ENCODE assay signal across 1 cellular context in the genomic region with DNA sequence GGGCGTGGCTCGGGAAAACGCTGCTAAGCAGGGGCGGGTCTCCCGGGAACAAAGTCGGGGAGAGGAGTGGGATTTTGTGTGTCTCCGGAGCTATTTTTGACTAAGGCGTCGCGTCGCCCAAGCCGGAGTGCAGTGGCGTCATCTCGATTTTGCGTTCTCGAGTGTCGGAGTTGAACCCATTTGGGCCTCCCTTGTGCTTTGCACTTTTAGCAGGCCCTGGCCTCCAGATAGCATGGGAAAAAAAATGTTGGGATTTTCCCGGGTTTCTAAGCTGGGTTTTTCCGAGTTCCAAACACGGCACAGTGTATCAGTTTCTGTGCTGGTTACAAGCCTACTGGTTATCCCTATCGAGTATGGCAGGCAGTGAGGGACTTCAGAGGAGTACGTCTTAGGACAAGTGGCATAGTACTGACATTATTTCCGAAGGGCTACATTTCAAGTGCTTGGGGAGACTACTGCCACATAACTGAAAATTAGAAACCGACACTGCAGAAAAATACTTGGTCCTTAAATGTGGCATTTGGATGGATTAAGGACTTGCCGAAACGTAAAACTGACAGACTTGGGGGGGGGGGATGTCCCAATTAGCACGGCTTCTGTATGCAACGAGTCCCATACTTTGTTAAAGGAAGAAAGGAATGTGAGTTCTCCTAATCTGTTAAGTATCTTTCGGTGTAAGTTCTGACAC.
TF ChIP-seq lines count a peak whose summit lies in the region.

No MANE protein-coding gene starts in this region.

TF ChIP-seq in HepG2, 621 proteins besides CTCF, POLR2A, EP300 and RAD21 (continued from another document and continues in another):
- TF ChIP-seq ZEB1 (IDR thresholded peaks at IDR 0.05; ENCODE audit: insufficient replicate concordance, low read depth) (peak; percentile 41), TFAP4 (IDR thresholded peaks at IDR 0.05; ENCODE audit: borderline replicate concordance, low read depth) (no peak), FOXJ3 (CRISPR knock-in tag; IDR thresholded peaks at IDR 0.05; ENCODE audit: borderline replicate concordance) (no peak), HMG20B (CRISPR knock-in tag; conservative IDR thresholded peaks at IDR 0.05) (no peak), FOSL2 (CRISPR knock-in tag; IDR thresholded peaks at IDR 0.05) (no peak), TFDP2 (CRISPR knock-in tag; IDR thresholded peaks at IDR 0.05) (no peak), ZNF556 (CRISPR knock-in tag; IDR thresholded peaks at IDR 0.05; ENCODE audit: borderline replicate concordance) (no peak), TBX2 (CRISPR knock-in tag; IDR thresholded peaks at IDR 0.05; ENCODE audit: borderline replicate concordance) (no peak), SP4 (CRISPR knock-in tag; IDR thresholded peaks at IDR 0.05) (no peak), ZNF770 (CRISPR knock-in tag; IDR thresholded peaks at IDR 0.05) (peak; percentile 65), HDAC6 (IDR thresholded peaks at IDR 0.05; ENCODE audit: low read depth, low read length) (no peak; the same call in 1 of the 2 replicates), HMGXB4 (CRISPR knock-in tag; IDR thresholded peaks at IDR 0.05; ENCODE audit: borderline replicate concordance in 1 of 2, low read depth in 1 of 2) (0 out of 4 replicates have a peak, but pooled peaks of 1 of the 2 experiments have one; percentile 17), RXRA (CRISPR knock-in tag; IDR thresholded peaks at IDR 0.05) (no peak), ZBTB20 (CRISPR knock-in tag; IDR thresholded peaks at IDR 0.05; ENCODE audit: borderline replicate concordance, low read depth) (no peak), ZNF776 (CRISPR knock-in tag; IDR thresholded peaks at IDR 0.05) (no peak), EED (CRISPR knock-in tag; IDR thresholded peaks at IDR 0.05) (no peak), ZNF253 (CRISPR knock-in tag; IDR thresholded peaks at IDR 0.05; ENCODE audit: borderline replicate concordance) (no peak), DRAP1 (CRISPR knock-in tag; IDR thresholded peaks at IDR 0.05) (no peak), FOXP4 (CRISPR knock-in tag; IDR thresholded peaks at IDR 0.05) (peak; percentile 24; the same call in 1 of the 2 replicates), CBX2 (IDR thresholded peaks at IDR 0.05; ENCODE audit: low read depth, low read length) (no peak), CBX2 (CRISPR knock-in tag; IDR thresholded peaks at IDR 0.05; ENCODE audit: low read depth) (no peak), ZNF530 (CRISPR knock-in tag; IDR thresholded peaks at IDR 0.05; ENCODE audit: low read depth) (no peak), ZNF841 (CRISPR knock-in tag; IDR thresholded peaks at IDR 0.05; ENCODE audit: borderline replicate concordance) (no peak; the same call in 1 of the 2 replicates), BCL3 (CRISPR knock-in tag; IDR thresholded peaks at IDR 0.05) (no peak), MYC (CRISPR knock-in tag; IDR thresholded peaks at IDR 0.05; ENCODE audit: borderline replicate concordance) (no peak), RAD51 (IDR thresholded peaks at IDR 0.05; ENCODE audit: borderline replicate concordance) (no peak), RELA (CRISPR knock-in tag; IDR thresholded peaks at IDR 0.05) (no peak), ZNF576 (CRISPR knock-in tag; IDR thresholded peaks at IDR 0.05) (no peak), ZNF451 (CRISPR knock-in tag; IDR thresholded peaks at IDR 0.05) (no peak), ZNF781 (CRISPR knock-in tag; IDR thresholded peaks at IDR 0.05; ENCODE audit: borderline replicate concordance, not compliant biosample characterization) (peak; percentile 47), ZNF790 (CRISPR knock-in tag; IDR thresholded peaks at IDR 0.05; ENCODE audit: borderline replicate concordance) (0 out of 2 replicates have a peak, but pooled peaks have one; percentile 9), ZFP82 (CRISPR knock-in tag; IDR thresholded peaks at IDR 0.05; ENCODE audit: borderline replicate concordance) (no peak)
- TF ChIP-seq, protein P1, sequence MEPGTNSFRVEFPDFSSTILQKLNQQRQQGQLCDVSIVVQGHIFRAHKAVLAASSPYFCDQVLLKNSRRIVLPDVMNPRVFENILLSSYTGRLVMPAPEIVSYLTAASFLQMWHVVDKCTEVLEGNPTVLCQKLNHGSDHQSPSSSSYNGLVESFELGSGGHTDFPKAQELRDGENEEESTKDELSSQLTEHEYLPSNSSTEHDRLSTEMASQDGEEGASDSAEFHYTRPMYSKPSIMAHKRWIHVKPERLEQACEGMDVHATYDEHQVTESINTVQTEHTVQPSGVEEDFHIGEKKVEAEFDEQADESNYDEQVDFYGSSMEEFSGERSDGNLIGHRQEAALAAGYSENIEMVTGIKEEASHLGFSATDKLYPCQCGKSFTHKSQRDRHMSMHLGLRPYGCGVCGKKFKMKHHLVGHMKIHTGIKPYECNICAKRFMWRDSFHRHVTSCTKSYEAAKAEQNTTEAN (CRISPR knock-in tag; conservative IDR thresholded peaks at IDR 0.05) = 0 out of 2 replicates have a peak, but pooled peaks have one; percentile 10
- TF ChIP-seq, protein P2, sequence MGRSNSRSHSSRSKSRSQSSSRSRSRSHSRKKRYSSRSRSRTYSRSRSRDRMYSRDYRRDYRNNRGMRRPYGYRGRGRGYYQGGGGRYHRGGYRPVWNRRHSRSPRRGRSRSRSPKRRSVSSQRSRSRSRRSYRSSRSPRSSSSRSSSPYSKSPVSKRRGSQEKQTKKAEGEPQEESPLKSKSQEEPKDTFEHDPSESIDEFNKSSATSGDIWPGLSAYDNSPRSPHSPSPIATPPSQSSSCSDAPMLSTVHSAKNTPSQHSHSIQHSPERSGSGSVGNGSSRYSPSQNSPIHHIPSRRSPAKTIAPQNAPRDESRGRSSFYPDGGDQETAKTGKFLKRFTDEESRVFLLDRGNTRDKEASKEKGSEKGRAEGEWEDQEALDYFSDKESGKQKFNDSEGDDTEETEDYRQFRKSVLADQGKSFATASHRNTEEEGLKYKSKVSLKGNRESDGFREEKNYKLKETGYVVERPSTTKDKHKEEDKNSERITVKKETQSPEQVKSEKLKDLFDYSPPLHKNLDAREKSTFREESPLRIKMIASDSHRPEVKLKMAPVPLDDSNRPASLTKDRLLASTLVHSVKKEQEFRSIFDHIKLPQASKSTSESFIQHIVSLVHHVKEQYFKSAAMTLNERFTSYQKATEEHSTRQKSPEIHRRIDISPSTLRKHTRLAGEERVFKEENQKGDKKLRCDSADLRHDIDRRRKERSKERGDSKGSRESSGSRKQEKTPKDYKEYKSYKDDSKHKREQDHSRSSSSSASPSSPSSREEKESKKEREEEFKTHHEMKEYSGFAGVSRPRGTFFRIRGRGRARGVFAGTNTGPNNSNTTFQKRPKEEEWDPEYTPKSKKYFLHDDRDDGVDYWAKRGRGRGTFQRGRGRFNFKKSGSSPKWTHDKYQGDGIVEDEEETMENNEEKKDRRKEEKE (IDR thresholded peaks at IDR 0.05) = no peak
- TF ChIP-seq, protein P3, sequence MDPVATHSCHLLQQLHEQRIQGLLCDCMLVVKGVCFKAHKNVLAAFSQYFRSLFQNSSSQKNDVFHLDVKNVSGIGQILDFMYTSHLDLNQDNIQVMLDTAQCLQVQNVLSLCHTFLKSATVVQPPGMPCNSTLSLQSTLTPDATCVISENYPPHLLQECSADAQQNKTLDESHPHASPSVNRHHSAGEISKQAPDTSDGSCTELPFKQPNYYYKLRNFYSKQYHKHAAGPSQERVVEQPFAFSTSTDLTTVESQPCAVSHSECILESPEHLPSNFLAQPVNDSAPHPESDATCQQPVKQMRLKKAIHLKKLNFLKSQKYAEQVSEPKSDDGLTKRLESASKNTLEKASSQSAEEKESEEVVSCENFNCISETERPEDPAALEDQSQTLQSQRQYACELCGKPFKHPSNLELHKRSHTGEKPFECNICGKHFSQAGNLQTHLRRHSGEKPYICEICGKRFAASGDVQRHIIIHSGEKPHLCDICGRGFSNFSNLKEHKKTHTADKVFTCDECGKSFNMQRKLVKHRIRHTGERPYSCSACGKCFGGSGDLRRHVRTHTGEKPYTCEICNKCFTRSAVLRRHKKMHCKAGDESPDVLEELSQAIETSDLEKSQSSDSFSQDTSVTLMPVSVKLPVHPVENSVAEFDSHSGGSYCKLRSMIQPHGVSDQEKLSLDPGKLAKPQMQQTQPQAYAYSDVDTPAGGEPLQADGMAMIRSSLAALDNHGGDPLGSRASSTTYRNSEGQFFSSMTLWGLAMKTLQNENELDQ (CRISPR knock-in tag; IDR thresholded peaks at IDR 0.05; ENCODE audit: borderline replicate concordance) = no peak
- TF ChIP-seq, protein P4, sequence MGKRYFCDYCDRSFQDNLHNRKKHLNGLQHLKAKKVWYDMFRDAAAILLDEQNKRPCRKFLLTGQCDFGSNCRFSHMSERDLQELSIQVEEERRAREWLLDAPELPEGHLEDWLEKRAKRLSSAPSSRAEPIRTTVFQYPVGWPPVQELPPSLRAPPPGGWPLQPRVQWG (CRISPR knock-in tag; IDR thresholded peaks at IDR 0.05; ENCODE audit: borderline replicate concordance, low read depth) = no peak
- TF ChIP-seq, protein P5, sequence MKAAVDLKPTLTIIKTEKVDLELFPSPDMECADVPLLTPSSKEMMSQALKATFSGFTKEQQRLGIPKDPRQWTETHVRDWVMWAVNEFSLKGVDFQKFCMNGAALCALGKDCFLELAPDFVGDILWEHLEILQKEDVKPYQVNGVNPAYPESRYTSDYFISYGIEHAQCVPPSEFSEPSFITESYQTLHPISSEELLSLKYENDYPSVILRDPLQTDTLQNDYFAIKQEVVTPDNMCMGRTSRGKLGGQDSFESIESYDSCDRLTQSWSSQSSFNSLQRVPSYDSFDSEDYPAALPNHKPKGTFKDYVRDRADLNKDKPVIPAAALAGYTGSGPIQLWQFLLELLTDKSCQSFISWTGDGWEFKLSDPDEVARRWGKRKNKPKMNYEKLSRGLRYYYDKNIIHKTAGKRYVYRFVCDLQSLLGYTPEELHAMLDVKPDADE (CRISPR knock-in tag; IDR thresholded peaks at IDR 0.05) = no peak
